ENCODE assay signal across 1 cellular context in the genomic region with DNA sequence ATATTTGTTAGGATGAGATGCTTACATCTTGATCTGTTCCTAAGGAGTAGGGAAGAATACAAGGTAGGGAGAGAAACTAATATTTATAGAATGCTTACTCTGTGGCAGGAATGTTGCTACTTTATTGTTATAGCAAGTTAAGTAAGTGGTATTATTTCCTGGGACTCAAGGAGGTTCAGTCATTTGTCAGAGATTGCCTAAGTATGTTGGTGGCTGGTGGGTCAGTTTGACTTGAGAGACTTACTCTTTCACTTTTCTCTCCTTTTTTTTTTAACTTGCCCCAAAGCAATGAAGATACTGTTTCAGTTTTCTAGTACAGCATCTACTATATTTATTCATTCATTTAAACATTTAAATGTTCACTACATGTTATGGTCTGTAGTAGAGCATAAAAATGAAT.
TF ChIP-seq lines count a peak whose summit lies in the region.

No MANE protein-coding gene starts in this region.

TF ChIP-seq in HepG2, 621 proteins besides CTCF, POLR2A, EP300 and RAD21 (continued from another document):
- TF ChIP-seq THRA (CRISPR knock-in tag; IDR thresholded peaks at IDR 0.05; ENCODE audit: borderline replicate concordance), result no peak
- TF ChIP-seq SIN3A (IDR thresholded peaks at IDR 0.05; ENCODE audit: borderline replicate concordance, low read depth, low read length), result no peak
- TF ChIP-seq TBL1XR1 (IDR thresholded peaks at IDR 0.05; ENCODE audit: borderline replicate concordance, low read length, partially characterized antibody), result no peak
TF ChIP-seq in HepG2: peak in this region for 0.
